Comparison of ENCODE assay signal across 8 cellular contexts in genomic region chr14:105397350-105397931, GRCh38. TPM values are rescaled to one million over a fixed set of nuclear protein-coding genes. Genes with fewer than 3 reads are reported as not detected.
DNase-seq lines count a peak whose midpoint lies in the region; ATAC-seq and TF ChIP-seq lines count a peak whose summit lies in the region.

No MANE protein-coding gene starts in this region.

- H3K9me3 ChIP-seq in DOHH2 (ENCODE audit: control insufficient read depth, insufficient read depth, low read length) (no peaks in the 10 kb centered on the region), SJSA1 (replicated peaks) (no peaks in the 10 kb centered on the region), esophagus (ENCODE audit: control insufficient read depth in 2 of 2, insufficient read depth in 1 of 2, low read depth in 1 of 2, low read length in 1 of 2) (peaks cover 0 to 11% of the 10 kb centered on the region in 2 donors), parathyroid adenoma (ENCODE audit: control insufficient read depth, low read length) (no peaks in the 10 kb centered on the region)

- H3K27me3 ChIP-seq in DOHH2 (ENCODE audit: control insufficient read depth, low read length): no peaks in the 10 kb centered on the region
- no peaks in the 10 kb centered on the region for H3K27me3 ChIP-seq in SJSA1 (replicated peaks)
- H3K27me3 ChIP-seq in esophagus (ENCODE audit: control insufficient read depth in 1 of 2, insufficient read depth in 2 of 2, low read length in 2 of 2): no peaks in the 10 kb centered on the region
- no peaks in the 10 kb centered on the region for H3K27me3 ChIP-seq in parathyroid adenoma (ENCODE audit: control insufficient read depth, insufficient read depth, low read length)

- ATAC-seq in HG03521 (IDR thresholded peaks at IDR 0.05; ENCODE audit: unreplicated experiment) (no peak), HG03045 (IDR thresholded peaks at IDR 0.05; ENCODE audit: unreplicated experiment) (no peak)

- H3K27ac ChIP-seq in DOHH2 (ENCODE audit: low read depth, low read length) (peak overlapping the region; percentile 69), SJSA1 (peak overlapping the region; percentile 94), esophagus (ENCODE audit: low read depth in 2 of 2, low read length in 1 of 2) (peak overlapping the region; percentile 50 to 76), parathyroid adenoma (peak overlapping the region; percentile 68)

- peaks cover 29% of the 10 kb centered on the region for H3K4me1 ChIP-seq in DOHH2 (ENCODE audit: control insufficient read depth, low read length)
- peaks cover 31% of the 10 kb centered on the region for H3K4me1 ChIP-seq in SJSA1 (replicated peaks)
- peaks cover 0 to 19% of the 10 kb centered on the region in 2 donors for H3K4me1 ChIP-seq in esophagus (ENCODE audit: control insufficient read depth in 2 of 2, insufficient read depth in 2 of 2, low read length in 1 of 2)
- peaks cover 8% of the 10 kb centered on the region for H3K4me1 ChIP-seq in parathyroid adenoma

- H3K4me2 ChIP-seq in DOHH2 (ENCODE audit: low read length): peak overlapping the region; percentile 85
- H3K4me2 ChIP-seq in parathyroid adenoma (ENCODE audit: low read length): peak overlapping the region; percentile 94

- no peaks in the 10 kb centered on the region for H4K20me1 ChIP-seq in DOHH2 (ENCODE audit: control insufficient read depth, insufficient read depth, low read depth, low read length)

- peak overlapping the region; percentile 95 for H2AFZ ChIP-seq in parathyroid adenoma

- peaks cover 26% of the 10 kb centered on the region for H3K36me3 ChIP-seq in DOHH2 (ENCODE audit: control insufficient read depth, low read length)
- H3K36me3 ChIP-seq in SJSA1: peaks cover 26% of the 10 kb centered on the region
- peaks cover 3 to 13% of the 10 kb centered on the region in 2 donors for H3K36me3 ChIP-seq in esophagus (ENCODE audit: control insufficient read depth in 2 of 2, insufficient read depth in 2 of 2, low read length in 1 of 2)
- H3K36me3 ChIP-seq in parathyroid adenoma (ENCODE audit: control insufficient read depth, insufficient read depth, low read length): no peaks in the 10 kb centered on the region

- peaks cover 26% of the 10 kb centered on the region for H3K79me2 ChIP-seq in DOHH2 (ENCODE audit: control insufficient read depth, low read length)
- no peaks in the 10 kb centered on the region for H3K79me2 ChIP-seq in parathyroid adenoma

- H3F3A ChIP-seq in DOHH2 (ENCODE audit: control insufficient read depth, insufficient read depth): no peaks in the 10 kb centered on the region

- H3K9me2 ChIP-seq in DOHH2 (replicated peaks; ENCODE audit: control insufficient read depth, low read length): no peaks in the 10 kb centered on the region

- WGBS in esophagus, 2 donors: 86 to 87% methylated on average over 13 of the region's 13 CpGs

- H3K4me3 ChIP-seq in DOHH2 (ENCODE audit: low read length) (peak overlapping the region; percentile 95), SJSA1 (peak overlapping the region; percentile 71; the same call in 1 of the 2 replicates), esophagus (ENCODE audit: low read depth in 1 of 2, low read length in 2 of 2) (peak overlapping the region in 1 of 2 donors; percentile 78), parathyroid adenoma (ENCODE audit: low read depth, low read length) (peak overlapping the region; percentile 80)

- DNase-seq in SJSA1 (ENCODE audit: low read depth in 1 of 2, low spot score in 2 of 2) (no peak), SKM-1 treated with dmso at 0.1 percent for 144 hours (lab: John Stamatoyannopoulos, UW; ENCODE audit: unreplicated experiment) (no peak)
- no peak for DNase-seq in stimulated activated CD4-positive, alpha-beta T cell treated with anti-CD3 and anti-CD28 coated beads, Interleukin-4, amount 100 ng/mL, for 24 hours

- no peak overlapping the region for H3K9ac ChIP-seq in parathyroid adenoma

- TF ChIP-seq CTCF in DOHH2 (IDR thresholded peaks at IDR 0.05; ENCODE audit: low read depth, low read length, poor library complexity, severe bottlenecking): no peak
- TF ChIP-seq CTCF in parathyroid adenoma (IDR thresholded peaks at IDR 0.05): no peak

RNA-seq across cellular contexts. Expression of gene TEX22, which starts 0.9 kb away (rescaled TPM):
- 0.11 TPM in 1 of 2 replicates, not detected in the other for total RNA-seq in SJSA1 (2014; rRNA removed; shearing (Covaris generic))
- under 1 TPM; 0.06 to 0.14 TPM for polyA plus RNA-seq in esophagus

RNA-seq across cellular contexts. Expression of gene MTA1, which starts 22.2 kb away (rescaled TPM):
- 29.0 and 52.4 TPM in 2 replicates for total RNA-seq in SJSA1 (2014; rRNA removed; shearing (Covaris generic))
- 10 to 100 TPM; 37.4 to 70.4 TPM for polyA plus RNA-seq in esophagus
